In the genomic region with DNA sequence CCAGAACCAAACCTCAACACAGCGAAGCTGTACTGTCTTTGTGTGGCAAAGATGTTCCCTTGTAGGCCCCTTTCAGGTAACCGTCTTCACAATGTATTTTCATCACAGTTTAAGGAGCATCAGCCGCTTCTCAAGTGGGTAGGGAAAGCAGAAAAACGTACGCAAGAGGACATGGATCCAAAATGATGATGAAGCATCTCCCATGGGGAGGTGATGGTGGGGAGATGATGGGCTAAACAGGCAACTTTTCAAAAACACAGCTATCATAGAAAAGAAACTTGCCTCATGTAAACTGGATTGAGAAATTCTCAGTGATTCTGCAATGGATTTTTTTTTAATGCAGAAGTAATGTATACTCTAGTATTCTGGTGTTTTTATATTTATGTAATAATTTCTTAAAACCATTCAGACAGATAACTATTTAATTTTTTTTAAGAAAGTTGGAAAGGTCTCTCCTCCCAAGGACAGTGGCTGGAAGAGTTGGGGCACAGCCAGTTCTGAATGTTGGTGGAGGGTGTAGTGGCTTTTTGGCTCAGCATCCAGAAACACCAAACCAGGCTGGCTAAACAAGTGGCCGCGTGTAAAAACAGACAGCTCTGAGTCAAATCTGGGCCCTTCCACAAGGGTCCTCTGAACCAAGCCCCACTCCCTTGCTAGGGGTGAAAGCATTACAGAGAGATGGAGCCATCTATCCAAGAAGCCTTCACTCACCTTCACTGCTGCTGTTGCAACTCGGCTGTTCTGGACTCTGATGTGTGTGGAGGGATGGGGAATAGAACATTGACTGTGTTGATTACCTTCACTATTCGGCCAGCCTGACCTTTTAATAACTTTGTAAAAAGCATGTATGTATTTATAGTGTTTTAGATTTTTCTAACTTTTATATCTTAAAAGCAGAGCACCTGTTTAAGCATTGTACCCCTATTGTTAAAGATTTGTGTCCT, we compare ENCODE assay signal across 12 cellular contexts.
DNase-seq lines count a peak whose midpoint lies in the region; ATAC-seq, FAIRE-seq and TF ChIP-seq lines count a peak whose summit lies in the region.
"Had no signal": no experiment of that assay in that cellular context is flagged by ENCODE, and none has a peak within 500 bp of the region (broad histone marks: within the 10 kb centered on the region; RNA-seq: fewer than 3 reads in every experiment).

No MANE protein-coding gene starts in this region.

- in situ Hi-C loops in GM12878 (cut with MboI) = no loop called here

- H3F3A ChIP-seq in neural progenitor cell (ENCODE audit: low read depth) = no peaks in the 10 kb centered on the region

- TF ChIP-seq CTCF in GM12878 (IDR thresholded peaks at IDR 0.05 in 2 of 3, conservative IDR thresholded peaks at IDR 0.05 in 1 of 3; ENCODE audit: control insufficient read depth in 2 of 3, extremely low read depth in 1 of 3, insufficient read depth in 1 of 3, low read depth in 3 of 3, low read length in 3 of 3) = no peak
- TF ChIP-seq CTCF in type B pancreatic cell (conservative IDR thresholded peaks at IDR 0.05) = no peak
- TF ChIP-seq CTCF in neural progenitor cell (IDR thresholded peaks at IDR 0.05) = no peak
- no peak for TF ChIP-seq CTCF in body of pancreas (IDR thresholded peaks at IDR 0.05)

- H2AFZ ChIP-seq in GM12878 (ENCODE audit: control insufficient read depth, low read depth, low read length) = no peak overlapping the region
- no peak overlapping the region for H2AFZ ChIP-seq in neural progenitor cell (replicated peaks)

- TF ChIP-seq POLR2A in GM12878 (IDR thresholded peaks at IDR 0.05; ENCODE audit: low read depth, low read length) (no peak; the same call in none of the 2 replicates), body of pancreas (IDR thresholded peaks at IDR 0.05) (no peak)

- no peaks in the 10 kb centered on the region for H3K79me2 ChIP-seq in GM12878 (ENCODE audit: control insufficient read depth, insufficient read depth, low read length)
- H3K79me2 ChIP-seq in neural progenitor cell (ENCODE audit: low read depth) = no peaks in the 10 kb centered on the region

- peaks cover 11 to 13% of the 10 kb centered on the region in 2 experiments; a peak in 3 of 4 replicates for H3K36me3 ChIP-seq in GM12878 (ENCODE audit: control insufficient read depth in 2 of 2, insufficient read depth in 2 of 2, low read length in 1 of 2)
- H3K36me3 ChIP-seq in muscle layer of duodenum (ENCODE audit: control insufficient read depth in 1 of 2, insufficient read depth in 2 of 2, low read length in 2 of 2) = peaks cover 10 to 19% of the 10 kb centered on the region in 2 donors
- no peaks in the 10 kb centered on the region for H3K36me3 ChIP-seq in neural progenitor cell
- peaks cover 0 to 3% of the 10 kb centered on the region in 2 donors for H3K36me3 ChIP-seq in body of pancreas (replicated peaks in 1 of 2; ENCODE audit: insufficient read depth in 1 of 2, low read depth in 2 of 2)

- SMC1A ChIA-PET in GM12878 (lab: Charles Lee; ENCODE audit: uncharacterized antibody, unreplicated experiment) = interaction anchor here (1.0 kb wide), 1 partner anchor 110 kb away, joined by 3 read pairs; no protein-coding TSS in a partner anchor

- H3K4me1 Mint-ChIP-seq in activated naive CD4-positive, alpha-beta T cell treated with anti-CD3 and anti-CD28 coated beads, Interleukin-2, amount 50 U/mL, for 24 hours = peaks cover 10% of the 10 kb centered on the region
- H3K4me1 Mint-ChIP-seq in type B pancreatic cell (ENCODE audit: unreplicated experiment) (peaks cover 30% of the 10 kb centered on the region), neural progenitor cell (peaks cover 1% of the 10 kb centered on the region)

- peaks cover 21% of the 10 kb centered on the region for H3K36me3 Mint-ChIP-seq in activated naive CD4-positive, alpha-beta T cell treated with anti-CD3 and anti-CD28 coated beads, Interleukin-2, amount 50 U/mL, for 24 hours
- H3K36me3 Mint-ChIP-seq in type B pancreatic cell = peaks cover 47% of the 10 kb centered on the region
- peaks cover 41% of the 10 kb centered on the region for H3K36me3 Mint-ChIP-seq in neural progenitor cell

- CTCF ChIA-PET in GM12878 (lab: Yijun Ruan, JAX) = no interaction called here

- H4K20me1 ChIP-seq in GM12878 (ENCODE audit: control insufficient read depth, insufficient read depth) (no peaks in the 10 kb centered on the region), neural progenitor cell (ENCODE audit: low read depth) (no peaks in the 10 kb centered on the region)

- H3K4me2 ChIP-seq in GM12878 (ENCODE audit: control insufficient read depth, insufficient read depth) = no peak overlapping the region
- no peak overlapping the region for H3K4me2 ChIP-seq in neural progenitor cell

- intact Hi-C loops in GM12878 (cut with micrococcal nuclease; ENCODE audit: unreplicated experiment) (loop anchor here (5.0 kb wide), 1 partner anchor 242 kb away; no protein-coding TSS in a partner anchor), body of pancreas (cut with DNase I) (no loop called here)

- TF ChIP-seq EP300 in GM12878 (IDR thresholded peaks at IDR 0.05; ENCODE audit: borderline replicate concordance in 1 of 2, control insufficient read depth in 1 of 2, low read depth in 2 of 2, low read length in 2 of 2) = no peak

- H3K4me3 Mint-ChIP-seq in activated naive CD4-positive, alpha-beta T cell treated with anti-CD3 and anti-CD28 coated beads, Interleukin-2, amount 50 U/mL, for 24 hours = no peak overlapping the region
- H3K4me3 Mint-ChIP-seq in type B pancreatic cell = no peak overlapping the region
- H3K4me3 Mint-ChIP-seq in neural progenitor cell = no peak overlapping the region

- H3K4me1 ChIP-seq in GM12878 (ENCODE audit: control insufficient read depth, insufficient read depth, low read length) (peaks cover 9% of the 10 kb centered on the region), muscle layer of duodenum (ENCODE audit: control insufficient read depth in 1 of 2, insufficient read depth in 2 of 2, low read length in 2 of 2) (peaks cover 4 to 20% of the 10 kb centered on the region in 2 donors), neural progenitor cell (no peaks in the 10 kb centered on the region), body of pancreas (no peaks in the 10 kb centered on the region)

- TF ChIP-seq RAD21 in GM12878 (IDR thresholded peaks at IDR 0.05; ENCODE audit: insufficient read depth, low read depth, low read length) = no peak

- ATAC-seq in GM12878 (no peak), body of pancreas (no peak)

- RAD21 ChIA-PET in GM12878 (lab: Charles Lee; ENCODE audit: unreplicated experiment) = interaction anchor here (1.4 kb wide), 1 partner anchor 248 kb away, joined by 4 read pairs; no protein-coding TSS in a partner anchor

- no TSS peak for BruUV-seq in GM12878 (replicated peaks; lab: Mats Ljungman, UMichigan)

- H3K9me3 ChIP-seq in GM12878 (replicated peaks; ENCODE audit: control insufficient read depth, insufficient read depth, low read length) (no peaks in the 10 kb centered on the region; the same call in 2 of the 3 replicates), muscle layer of duodenum (ENCODE audit: control insufficient read depth in 1 of 2, low read length in 2 of 2) (no peaks in the 10 kb centered on the region), neural progenitor cell (ENCODE audit: low read depth) (no peaks in the 10 kb centered on the region), body of pancreas (no peaks in the 10 kb centered on the region)

- H3K9me3 Mint-ChIP-seq in activated naive CD4-positive, alpha-beta T cell treated with anti-CD3 and anti-CD28 coated beads, Interleukin-2, amount 50 U/mL, for 24 hours = no peaks in the 10 kb centered on the region
- H3K9me3 Mint-ChIP-seq in type B pancreatic cell = no peaks in the 10 kb centered on the region
- no peaks in the 10 kb centered on the region for H3K9me3 Mint-ChIP-seq in neural progenitor cell

- H3K9ac ChIP-seq in GM12878 (ENCODE audit: control insufficient read depth, insufficient read depth, low read length) = no peak overlapping the region
- no peak overlapping the region for H3K9ac ChIP-seq in neural progenitor cell

- DNase-seq in activated naive CD4-positive, alpha-beta T cell treated with anti-CD3 and anti-CD28 coated beads, Interleukin-2, amount 50 U/mL, for 16 hours = no peak
- no peak for DNase-seq in GM12878 (ENCODE audit: low read depth, low spot score)
- no peak for DNase-seq in type B pancreatic cell (ENCODE audit: extremely low spot score, unreplicated experiment)
- no peak for DNase-seq in neural progenitor cell (ENCODE audit: low spot score)
- no peak for DNase-seq in body of pancreas
- no peak for DNase-seq in NCI-H2196 treated with DMSO at 0.1 percent for 48 hours (lab: John Stamatoyannopoulos, UW; ENCODE audit: unreplicated experiment)
- DNase-seq: Kasumi-1; NCI-H2107; stimulated activated CD4-positive, alpha-beta T cell treated with anti-CD3 and anti-CD28 coated beads, Interleukin-4, amount 100 ng/mL, for 4 hours had no signal

- peak overlapping the region; percentile 48 for H3K27ac Mint-ChIP-seq in activated naive CD4-positive, alpha-beta T cell treated with anti-CD3 and anti-CD28 coated beads, Interleukin-2, amount 50 U/mL, for 24 hours
- peak overlapping the region; percentile 3 for H3K27ac Mint-ChIP-seq in type B pancreatic cell
- H3K27ac Mint-ChIP-seq in neural progenitor cell = no peak overlapping the region

- no peaks in the 10 kb centered on the region for H3K27me3 Mint-ChIP-seq in activated naive CD4-positive, alpha-beta T cell treated with anti-CD3 and anti-CD28 coated beads, Interleukin-2, amount 50 U/mL, for 24 hours
- H3K27me3 Mint-ChIP-seq in type B pancreatic cell = no peaks in the 10 kb centered on the region
- peaks cover 13% of the 10 kb centered on the region for H3K27me3 Mint-ChIP-seq in neural progenitor cell (ENCODE audit: insufficient read depth, low read depth)

- H3K27me3 ChIP-seq in GM12878 (replicated peaks in 1 of 2; ENCODE audit: control insufficient read depth in 2 of 2, insufficient read depth in 2 of 2, low read length in 1 of 2) (no peaks in the 10 kb centered on the region), muscle layer of duodenum (ENCODE audit: low read depth, low read length) (no peaks in the 10 kb centered on the region), neural progenitor cell (no peaks in the 10 kb centered on the region), body of pancreas (no peaks in the 10 kb centered on the region)
- H3K27me3 ChIP-seq: cardiac muscle cell had no signal

- 87% methylated on average over 9 of the region's 9 CpGs for WGBS in GM12878 (ENCODE audit: insufficient coverage, insufficient replicate concordance, low lambda C conversion rate, missing lambda C conversion rate)
- 69 to 71% methylated on average over 9 of the region's 9 CpGs for WGBS in body of pancreas, 2 donors

- POLR2A ChIA-PET in GM12878 (lab: Charles Lee) = no interaction called here

- no peak overlapping the region for H3K27ac ChIP-seq in GM12878 (ENCODE audit: control insufficient read depth, insufficient read depth)
- H3K27ac ChIP-seq in muscle layer of duodenum (ENCODE audit: low read length) = peak overlapping the region; percentile 13
- no peak overlapping the region for H3K27ac ChIP-seq in neural progenitor cell
- H3K27ac ChIP-seq in body of pancreas = peak overlapping the region in 1 of 4 donors; percentile 13
- H3K27ac ChIP-seq: cardiac muscle cell had no signal

- no peak for FAIRE-seq in GM12878 (lab: Jason Lieb, UNC)

- H3K4me3 ChIP-seq in GM12878 (no peak overlapping the region), muscle layer of duodenum (ENCODE audit: low read depth in 1 of 2, low read length in 2 of 2) (no peak overlapping the region), neural progenitor cell (no peak overlapping the region), body of pancreas (no peak overlapping the region)
- H3K4me3 ChIP-seq: cardiac muscle cell had no signal
